In the genomic region with DNA sequence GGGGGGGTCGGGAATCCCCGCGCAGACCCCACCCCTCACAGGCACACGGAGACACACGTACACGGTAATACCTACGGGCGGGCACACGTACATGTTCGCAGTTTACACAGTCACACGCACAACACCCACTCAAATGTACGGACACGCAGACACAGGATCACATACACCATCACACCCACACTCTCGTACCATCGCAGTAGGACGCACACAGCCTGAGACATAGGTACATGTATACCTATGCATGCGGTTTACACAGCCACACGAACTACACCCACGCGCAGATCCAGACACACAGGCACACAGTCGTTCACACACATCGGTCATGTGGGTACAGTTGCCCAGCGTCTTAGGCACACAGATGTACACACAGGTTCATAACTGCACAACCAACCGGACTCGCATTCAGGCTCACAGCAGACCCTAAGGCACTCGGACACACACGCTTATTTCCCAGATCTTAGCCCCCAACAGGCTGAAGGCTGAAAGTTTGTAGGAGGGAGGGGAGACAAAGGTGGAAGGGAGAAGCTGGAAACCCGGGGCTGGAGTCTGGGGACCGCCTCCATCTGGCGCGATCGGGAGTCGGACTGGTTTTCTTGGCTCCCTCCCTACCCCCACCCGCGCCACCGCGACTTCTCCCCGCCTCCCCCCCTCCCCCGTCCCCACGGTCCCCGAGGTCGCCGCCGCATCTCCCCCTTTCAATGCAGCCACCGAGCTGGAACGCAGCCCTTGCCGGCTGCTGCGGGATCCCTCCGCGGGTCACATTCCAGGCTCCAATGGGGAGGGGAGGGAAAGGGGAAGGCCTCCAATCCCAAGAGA, we compare ENCODE assay signal across 8 cellular contexts. TPM values are rescaled to one million over a fixed set of nuclear protein-coding genes. Genes with fewer than 3 reads are reported as not detected.
DNase-seq lines count a peak whose midpoint lies in the region; ATAC-seq and TF ChIP-seq lines count a peak whose summit lies in the region.

No MANE protein-coding gene starts in this region.

- H3K4me1 Mint-ChIP-seq in CD8-positive, alpha-beta T cell (ENCODE audit: low read depth) = peaks cover 13% of the 10 kb centered on the region
- H3K4me1 Mint-ChIP-seq in activated T-cell treated with anti-CD3 and anti-CD28 coated beads, Interleukin-2, amount 50 U/mL, for 24 hours (ENCODE audit: low read depth) = peaks cover 15% of the 10 kb centered on the region
- H3K4me1 Mint-ChIP-seq in neural progenitor cell = peaks cover 36% of the 10 kb centered on the region

- ATAC-seq in CD8-positive, alpha-beta T cell = peak; percentile 76

- H3K4me3 ChIP-seq in CD8-positive, alpha-beta T cell (ENCODE audit: low read depth, low read length) = peak overlapping the region; percentile 76
- peak overlapping the region; percentile 47 for H3K4me3 ChIP-seq in Jurkat, Clone E6-1 (ENCODE audit: low read length)
- H3K4me3 ChIP-seq in esophagus squamous epithelium = peak overlapping the region; percentile 59 to 95 (median 78)
- H3K4me3 ChIP-seq in neural progenitor cell = peak overlapping the region; percentile 82

- no peaks in the 10 kb centered on the region for H3K9me3 Mint-ChIP-seq in CD8-positive, alpha-beta T cell
- H3K9me3 Mint-ChIP-seq in activated T-cell treated with anti-CD3 and anti-CD28 coated beads, Interleukin-2, amount 50 U/mL, for 24 hours = no peaks in the 10 kb centered on the region
- no peaks in the 10 kb centered on the region for H3K9me3 Mint-ChIP-seq in neural progenitor cell

- H3K4me2 ChIP-seq in neural progenitor cell = peak overlapping the region; percentile 90

- intact Hi-C loops in CD8-positive, alpha-beta T cell (cut with DNase I, micrococcal nuclease) = loop anchor here (1.0 to 2.0 kb wide), 2 partner anchors 62 to 63 kb away; a partner anchor contains a TSS
- intact Hi-C loops in esophagus squamous epithelium (cut with DNase I) = no loop called here

- H3K36me3 Mint-ChIP-seq in CD8-positive, alpha-beta T cell = no peaks in the 10 kb centered on the region
- H3K36me3 Mint-ChIP-seq in activated T-cell treated with anti-CD3 and anti-CD28 coated beads, Interleukin-2, amount 50 U/mL, for 24 hours (ENCODE audit: low read depth) = no peaks in the 10 kb centered on the region
- no peaks in the 10 kb centered on the region for H3K36me3 Mint-ChIP-seq in neural progenitor cell

- H3K4me3 Mint-ChIP-seq in CD8-positive, alpha-beta T cell = peak overlapping the region; percentile 87
- H3K4me3 Mint-ChIP-seq in activated T-cell treated with anti-CD3 and anti-CD28 coated beads, Interleukin-2, amount 50 U/mL, for 24 hours = peak overlapping the region; percentile 51
- peak overlapping the region; percentile 96 for H3K4me3 Mint-ChIP-seq in neural progenitor cell

- peak overlapping the region; percentile 7 for H3K9ac ChIP-seq in neural progenitor cell

- no peaks in the 10 kb centered on the region for H3K36me3 ChIP-seq in CD8-positive, alpha-beta T cell (ENCODE audit: insufficient read depth, low read length)
- peaks cover 0 to 3% (median 0%) of the 10 kb centered on the region in 3 donors for H3K36me3 ChIP-seq in esophagus squamous epithelium
- no peaks in the 10 kb centered on the region for H3K36me3 ChIP-seq in neural progenitor cell

- peak overlapping the region; percentile 4 for H3K27ac Mint-ChIP-seq in CD8-positive, alpha-beta T cell
- H3K27ac Mint-ChIP-seq in activated T-cell treated with anti-CD3 and anti-CD28 coated beads, Interleukin-2, amount 50 U/mL, for 24 hours = peak overlapping the region; percentile 18
- H3K27ac Mint-ChIP-seq in neural progenitor cell = peak overlapping the region; percentile 97

- peaks cover 38% of the 10 kb centered on the region for H3F3A ChIP-seq in neural progenitor cell (ENCODE audit: low read depth)

- H3K79me2 ChIP-seq in neural progenitor cell (ENCODE audit: low read depth) = peaks cover 54% of the 10 kb centered on the region

- CTCF ChIA-PET in CD8-positive, alpha-beta T cell (lab: Charles Lee) = no interaction called here

- no peaks in the 10 kb centered on the region for H3K27me3 ChIP-seq in CD8-positive, alpha-beta T cell (ENCODE audit: insufficient read depth, low read length)
- no peaks in the 10 kb centered on the region for H3K27me3 ChIP-seq in esophagus squamous epithelium
- H3K27me3 ChIP-seq in neural progenitor cell = no peaks in the 10 kb centered on the region

- WGBS in esophagus squamous epithelium, 2 donors = 1 to 7% methylated on average over 19 to 22 of the region's 50 CpGs

- no peak overlapping the region for H3K27ac ChIP-seq in CD8-positive, alpha-beta T cell (ENCODE audit: low read depth, low read length)
- peak overlapping the region; percentile 90 to 96 (median 96) for H3K27ac ChIP-seq in esophagus squamous epithelium
- peak overlapping the region; percentile 26 for H3K27ac ChIP-seq in neural progenitor cell

- peak overlapping the region; percentile 23 for H2AFZ ChIP-seq in neural progenitor cell (replicated peaks)

- peaks cover 8% of the 10 kb centered on the region for H3K4me1 ChIP-seq in CD8-positive, alpha-beta T cell (ENCODE audit: insufficient read depth, low read length)
- H3K4me1 ChIP-seq in esophagus squamous epithelium (peaks cover 31 to 92% (median 43%) of the 10 kb centered on the region in 3 donors), neural progenitor cell (peaks cover 22% of the 10 kb centered on the region)

- POLR2A ChIA-PET in CD8-positive, alpha-beta T cell (lab: Charles Lee) = no interaction called here

- no peak for TF ChIP-seq CTCF in CD8-positive, alpha-beta T cell (IDR thresholded peaks at IDR 0.05)
- TF ChIP-seq CTCF in esophagus squamous epithelium (IDR thresholded peaks at IDR 0.05) = no peak
- TF ChIP-seq CTCF in neural progenitor cell (IDR thresholded peaks at IDR 0.05) = peak; percentile 42

- H3K27me3 Mint-ChIP-seq in CD8-positive, alpha-beta T cell (ENCODE audit: low read depth) = no peaks in the 10 kb centered on the region
- peaks cover 8% of the 10 kb centered on the region for H3K27me3 Mint-ChIP-seq in activated T-cell treated with anti-CD3 and anti-CD28 coated beads, Interleukin-2, amount 50 U/mL, for 24 hours
- no peaks in the 10 kb centered on the region for H3K27me3 Mint-ChIP-seq in neural progenitor cell (ENCODE audit: insufficient read depth, low read depth)

- DNase-seq in CD8-positive, alpha-beta T cell = peak; percentile 3 to 71 (median 22)
- DNase-seq in Jurkat, Clone E6-1 (ENCODE audit: low read depth, low spot score) = no peak
- peak; percentile 67 for DNase-seq in activated T-cell treated with anti-CD3 and anti-CD28 coated beads, Interleukin-2, amount 50 U/mL, for 24 hours
- DNase-seq in esophagus squamous epithelium (lab: John Stamatoyannopoulos, UW) (no peak), neural progenitor cell (ENCODE audit: low spot score) (peak; percentile 93), ureter (ENCODE audit: low spot score) (peak; percentile 77), NCI-H128 (lab: John Stamatoyannopoulos, UW; ENCODE audit: unreplicated experiment) (no peak), SW 1271 (lab: John Stamatoyannopoulos, UW) (no peak)

- no peaks in the 10 kb centered on the region for H3K9me3 ChIP-seq in CD8-positive, alpha-beta T cell (ENCODE audit: low read length)
- H3K9me3 ChIP-seq in esophagus squamous epithelium (no peaks in the 10 kb centered on the region), neural progenitor cell (ENCODE audit: low read depth) (no peaks in the 10 kb centered on the region)

- TF ChIP-seq POLR2A in esophagus squamous epithelium (IDR thresholded peaks at IDR 0.05) = no peak

- H4K20me1 ChIP-seq in neural progenitor cell (ENCODE audit: low read depth) = peaks cover 43% of the 10 kb centered on the region

RNA-seq across cellular contexts. Expression of a gene that starts 51.9 kb away (rescaled TPM):
- total RNA-seq in CD8-positive, alpha-beta T cell = not detected
- polyA plus RNA-seq in Jurkat, Clone E6-1 (2012; ENCODE audit: insufficient read depth, insufficient read length) = not detected
- total RNA-seq in esophagus squamous epithelium = 10 to 100 TPM in 2 of 4 donors, 1 to 10 TPM in 2; 2.9 to 31.7 (median 9.1) TPM
- not detected in 2 replicates for total RNA-seq in neural progenitor cell (ENCODE audit: low replicate concordance)
- 6.4 TPM for total RNA-seq in ureter

Comparison
In these comparisons a context has a peak if more than half of its experiments do, and no peak if none do; other contexts are left out.
1. DNase-seq: peak in CD8-positive, alpha-beta T cell (7 of 7), activated T-cell treated with anti-CD3 and anti-CD28 coated beads, Interleukin-2, amount 50 U/mL, for 24 hours (single experiment), neural progenitor cell (single experiment) and ureter (single experiment); none in Jurkat, Clone E6-1 (single experiment), esophagus squamous epithelium (single experiment), NCI-H128 (single experiment) and SW 1271 (0 of 2).
2. H3K27ac Mint-ChIP-seq: peak in every context shown above with its lines; median percentile 97 in neural progenitor cell; 18 in activated T-cell treated with anti-CD3 and anti-CD28 coated beads, Interleukin-2, amount 50 U/mL, for 24 hours; 4 in CD8-positive, alpha-beta T cell.
3. Peak in every context shown above with its lines, with median percentiles within 50 percentile points of each other: H3K4me3 ChIP-seq and H3K4me3 Mint-ChIP-seq.